ENCODE assay signal across 2 cellular contexts in the genomic region with DNA sequence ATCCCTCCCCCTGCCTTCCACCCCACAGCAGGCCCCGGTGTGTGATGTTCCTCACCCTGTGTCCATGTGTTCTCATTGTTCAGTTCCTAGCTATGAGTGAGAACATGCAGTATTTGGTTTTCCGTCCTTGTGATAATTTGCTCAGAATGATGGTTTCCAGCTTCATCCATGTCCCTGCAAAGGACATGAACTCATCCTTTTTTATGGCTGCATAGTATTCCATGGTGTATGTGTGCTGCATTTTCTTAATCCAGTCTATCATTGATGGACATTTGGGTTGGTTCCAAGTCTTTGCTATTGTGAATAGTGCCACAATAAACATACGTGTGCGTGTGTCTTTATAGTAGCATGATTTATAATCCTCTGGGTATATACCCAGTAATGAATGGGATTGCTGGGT.
TF ChIP-seq lines count a peak whose summit lies in the region.

No MANE protein-coding gene starts in this region.

TF ChIP-seq in HEK293, 187 proteins besides CTCF, POLR2A, EP300 and RAD21:
- peak; percentile 94 for TF ChIP-seq ZNF146 (tag by site-specific recombination; IDR thresholded peaks at IDR 0.05)

TF ChIP-seq in K562, 482 proteins besides CTCF, POLR2A, EP300 and RAD21:
- TF ChIP-seq ZNF146 (CRISPR knock-in tag; IDR thresholded peaks at IDR 0.05; ENCODE audit: unreplicated experiment) (peak; percentile 75), RBM25 (IDR thresholded peaks at IDR 0.05; ENCODE audit: low read depth, low read length, severe bottlenecking) (peak; percentile 7)
